Comparison of ENCODE assay signal across 8 cellular contexts in genomic region chr6:132279592-132280139, GRCh38.
DNase-seq lines count a peak whose midpoint lies in the region; ATAC-seq, FAIRE-seq and TF ChIP-seq lines count a peak whose summit lies in the region.

No MANE protein-coding gene starts in this region.

- H3K27me3 ChIP-seq in OCI-LY1 (ENCODE audit: insufficient read depth, low read length), result no peaks in the 10 kb centered on the region
- H3K27me3 ChIP-seq in esophagus muscularis mucosa, result peaks cover 0 to 16% (median 0%) of the 10 kb centered on the region in 4 donors
- no peaks in the 10 kb centered on the region for H3K27me3 ChIP-seq in muscle layer of duodenum (ENCODE audit: low read depth, low read length)

- H2AFZ ChIP-seq in OCI-LY1 (ENCODE audit: low read length), result peak overlapping the region; percentile 81

- H3K79me2 ChIP-seq in OCI-LY1 (ENCODE audit: insufficient read depth, low read length), result no peaks in the 10 kb centered on the region

- peak; percentile 92 for ATAC-seq in GM21390 (IDR thresholded peaks at IDR 0.05; ENCODE audit: unreplicated experiment)

- H3K4me2 ChIP-seq in OCI-LY1 (ENCODE audit: low read length), result peak overlapping the region; percentile 74

- intact Hi-C loops in esophagus muscularis mucosa (cut with DNase I), result loop anchor here (2.0 kb wide), 1 partner anchor 203 kb away; no protein-coding TSS in a partner anchor

- no peak for TF ChIP-seq POLR2A in esophagus muscularis mucosa (IDR thresholded peaks at IDR 0.05; ENCODE audit: low read depth)

- H3K27ac ChIP-seq in OCI-LY1 (ENCODE audit: low read depth, low read length, poor library complexity, severe bottlenecking), result no peak overlapping the region
- peak overlapping the region in 1 of 4 donors; percentile 34 for H3K27ac ChIP-seq in esophagus muscularis mucosa (replicated peaks in 1 of 4)
- no peak overlapping the region for H3K27ac ChIP-seq in muscle layer of duodenum (ENCODE audit: low read length)

- DNase-seq in D721Med (ENCODE audit: insufficient read length, low spot score) (no peak), HTR-8/SVneo (ENCODE audit: insufficient read length, low spot score) (peak; percentile 58), activated T-cell treated with anti-CD3 and anti-CD28 coated beads for 48 hours (ENCODE audit: low read depth) (peak; percentile 55), esophagus muscularis mucosa (ENCODE audit: extremely low spot score) (no peak)
- DNase-seq in stimulated activated CD8-positive, alpha-beta memory T cell treated with anti-CD3 and anti-CD28 coated beads, Interleukin-7, amount 100 ng/mL, for 1 hour (ENCODE audit: low read depth in 2 of 2), result peak; percentile 30 to 40

- H3K9me3 ChIP-seq in OCI-LY1 (ENCODE audit: low read length) (no peaks in the 10 kb centered on the region), esophagus muscularis mucosa (no peaks in the 10 kb centered on the region), muscle layer of duodenum (ENCODE audit: control insufficient read depth in 1 of 2, low read length in 2 of 2) (no peaks in the 10 kb centered on the region)

- H3K9ac ChIP-seq in OCI-LY1 (ENCODE audit: low read length), result peak overlapping the region; percentile 44; the same call in 1 of the 2 replicates

- no peaks in the 10 kb centered on the region for H3F3A ChIP-seq in OCI-LY1 (ENCODE audit: insufficient read depth, low read length)

- H3K36me3 ChIP-seq in OCI-LY1 (ENCODE audit: insufficient read depth, low read length) (no peaks in the 10 kb centered on the region), esophagus muscularis mucosa (no peaks in the 10 kb centered on the region), muscle layer of duodenum (ENCODE audit: control insufficient read depth in 1 of 2, insufficient read depth in 2 of 2, low read length in 2 of 2) (no peaks in the 10 kb centered on the region)

- H3K4me1 ChIP-seq in OCI-LY1 (ENCODE audit: insufficient read depth, low read length, severe bottlenecking) (peaks cover 9% of the 10 kb centered on the region), esophagus muscularis mucosa (no peaks in the 10 kb centered on the region), muscle layer of duodenum (ENCODE audit: control insufficient read depth in 1 of 2, insufficient read depth in 2 of 2, low read length in 2 of 2) (no peaks in the 10 kb centered on the region)

- H3K4me3 ChIP-seq in OCI-LY1 (ENCODE audit: low read depth, low read length, poor library complexity, severe bottlenecking) (peak overlapping the region; percentile 53), esophagus muscularis mucosa (peak overlapping the region; percentile 41 to 55 (median 44)), muscle layer of duodenum (ENCODE audit: low read depth in 1 of 2, low read length in 2 of 2) (peak overlapping the region; percentile 61 to 66)

- H4K20me1 ChIP-seq in OCI-LY1 (ENCODE audit: insufficient read depth, low read length), result no peaks in the 10 kb centered on the region

- TF ChIP-seq CTCF in D721Med (IDR thresholded peaks at IDR 0.05; ENCODE audit: insufficient read depth, missing control alignments), result peak; percentile 64
- TF ChIP-seq CTCF in OCI-LY1 (IDR thresholded peaks at IDR 0.05; ENCODE audit: low read length), result peak; percentile 99
- peak; percentile 81 to 87 (median 86) for TF ChIP-seq CTCF in esophagus muscularis mucosa (IDR thresholded peaks at IDR 0.05)

- no peaks in the 10 kb centered on the region for H3K9me2 ChIP-seq in OCI-LY1 (ENCODE audit: low read depth, low read length)

- TF ChIP-seq EP300 in esophagus muscularis mucosa (IDR thresholded peaks at IDR 0.05), result no peak

- under 1% methylated on average over 12 of the region's 12 CpGs for WGBS in esophagus muscularis mucosa

- FAIRE-seq in D721Med (lab: Jason Lieb, UNC), result no peak
- FAIRE-seq in HTR-8/SVneo (lab: Jason Lieb, UNC), result no peak

Comparison
In these comparisons a context has a peak if more than half of its experiments do, and no peak if none do; other contexts are left out.
1. DNase-seq: peak in HTR-8/SVneo (single experiment), activated T-cell treated with anti-CD3 and anti-CD28 coated beads for 48 hours (single experiment) and stimulated activated CD8-positive, alpha-beta memory T cell treated with anti-CD3 and anti-CD28 coated beads, Interleukin-7, amount 100 ng/mL, for 1 hour (2 of 2); none in D721Med (single experiment) and esophagus muscularis mucosa (single experiment).
2. Peak in every context shown above with its lines, with median percentiles within 50 percentile points of each other: CTCF ChIP-seq and H3K4me3 ChIP-seq.